Comparison of ENCODE assay signal across 1 cellular context in the genomic region with DNA sequence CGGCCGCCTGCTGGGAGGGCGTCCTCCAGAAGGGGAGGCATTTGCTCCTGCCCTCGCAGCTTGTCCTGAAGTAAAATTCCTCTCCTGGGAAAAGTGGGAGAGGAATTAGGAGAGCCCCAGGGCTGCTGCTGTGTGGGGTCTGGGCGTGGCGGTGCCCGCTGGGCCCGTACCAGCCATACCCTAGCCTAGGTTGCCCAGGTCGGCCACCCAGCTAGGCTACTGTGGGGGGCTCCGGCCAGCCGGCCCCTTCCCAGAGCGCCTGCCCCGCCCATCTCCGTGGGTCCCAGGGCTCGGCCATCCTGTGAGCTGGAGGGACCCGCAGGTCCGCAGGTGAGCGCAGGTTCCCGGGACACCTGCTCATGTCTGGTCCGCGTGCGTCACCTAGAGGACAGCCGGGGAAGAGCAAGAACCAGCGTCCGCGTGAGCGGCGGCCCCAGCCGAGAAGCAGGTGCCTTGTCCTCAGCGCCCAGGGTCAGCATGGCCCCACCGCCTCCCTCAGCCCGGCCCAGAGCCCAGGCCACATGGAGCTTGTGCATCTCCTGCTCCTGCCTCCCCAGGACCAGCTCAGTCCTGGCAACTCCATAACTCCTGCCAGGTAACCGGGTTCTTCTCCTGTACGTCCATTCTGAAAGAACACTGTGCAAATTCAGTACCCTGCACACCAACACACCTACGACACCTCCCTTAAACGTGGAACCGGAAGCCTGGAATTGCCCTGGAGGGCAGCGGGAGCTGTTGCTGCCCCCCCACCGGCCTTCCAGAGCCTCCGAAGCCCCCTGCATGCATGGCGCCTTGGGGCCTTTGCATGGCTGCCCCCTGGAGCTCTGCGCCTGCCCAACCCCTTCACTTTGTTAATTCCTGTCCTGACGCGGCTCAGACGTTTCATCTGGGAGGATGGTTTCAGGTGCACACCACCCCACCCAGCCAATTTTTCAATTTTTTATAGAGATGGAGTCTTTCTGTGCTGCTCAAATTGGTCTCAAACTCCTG.
TF ChIP-seq lines count a peak whose summit lies in the region.

No MANE protein-coding gene starts in this region.

TF ChIP-seq in GM23338, 12 proteins besides CTCF, POLR2A, EP300 and RAD21 (continued from another document):
- TF ChIP-seq ZNF462 (CRISPR knock-in tag; IDR thresholded peaks at IDR 0.05) = no peak
- TF ChIP-seq CREB1 (CRISPR knock-in tag; IDR thresholded peaks at IDR 0.05; ENCODE audit: low read depth) = no peak
- TF ChIP-seq REST (IDR thresholded peaks at IDR 0.05; ENCODE audit: unreplicated experiment) = no peak
- no peak for TF ChIP-seq EZH2phosphoT487 (IDR thresholded peaks at IDR 0.05; ENCODE audit: unreplicated experiment)
- no peak for TF ChIP-seq ZNF114 (CRISPR knock-in tag; IDR thresholded peaks at IDR 0.05)
- TF ChIP-seq POLR2AphosphoS5 (IDR thresholded peaks at IDR 0.05; ENCODE audit: low read depth) = no peak
- TF ChIP-seq STAT1 (IDR thresholded peaks at IDR 0.05; ENCODE audit: unreplicated experiment) = no peak
- TF ChIP-seq ZNF331 (CRISPR knock-in tag; IDR thresholded peaks at IDR 0.05; ENCODE audit: low read depth) = no peak
